Comparison of ENCODE assay signal across 1 cellular context in genomic region chr1:67916439-67916886, GRCh38.
TF ChIP-seq lines count a peak whose summit lies in the region.

No MANE protein-coding gene starts in this region.

TF ChIP-seq in K562, 482 proteins besides CTCF, POLR2A, EP300 and RAD21 (continued from another document and continues in another):
- TF ChIP-seq DEAF1 (CRISPR knock-in tag; IDR thresholded peaks at IDR 0.05): no peak; the same call in 1 of the 2 replicates
- 0 out of 2 replicates have a peak, but pooled peaks have one; percentile 43 for TF ChIP-seq SMARCE1 (IDR thresholded peaks at IDR 0.05)
- no peak for TF ChIP-seq EHMT2 (IDR thresholded peaks at IDR 0.05)
- peak; percentile 56 for TF ChIP-seq MGA (IDR thresholded peaks at IDR 0.05)
- TF ChIP-seq MYNN (IDR thresholded peaks at IDR 0.05): peak; percentile 84
- no peak for TF ChIP-seq MYNN (CRISPR knock-in tag; IDR thresholded peaks at IDR 0.05)
- TF ChIP-seq GTF2A2 (tag; IDR thresholded peaks at IDR 0.05): no peak
- no peak for TF ChIP-seq CSDE1 (IDR thresholded peaks at IDR 0.05)
- TF ChIP-seq ZNF316 (IDR thresholded peaks at IDR 0.05): no peak
- TF ChIP-seq KAT2B (IDR thresholded peaks at IDR 0.05; ENCODE audit: low read depth, low read length): no peak
- TF ChIP-seq ZC3H8 (IDR thresholded peaks at IDR 0.05): no peak
- no peak for TF ChIP-seq POLR2G (IDR thresholded peaks at IDR 0.05; ENCODE audit: low read depth, low read length)
- peak; percentile 48 for TF ChIP-seq CBFA2T2 (conservative IDR thresholded peaks at IDR 0.05)
- TF ChIP-seq TARDBP (IDR thresholded peaks at IDR 0.05): no peak
- 0 out of 2 replicates have a peak, but pooled peaks have one; percentile 55 for TF ChIP-seq SOX6 (IDR thresholded peaks at IDR 0.05)
- no peak for TF ChIP-seq WHSC1 (IDR thresholded peaks at IDR 0.05; ENCODE audit: low read length)
- TF ChIP-seq COPS2 (conservative IDR thresholded peaks at IDR 0.05): no peak
- no peak for TF ChIP-seq PML (IDR thresholded peaks at IDR 0.05; ENCODE audit: low read length)
- 0 out of 2 replicates have a peak, but pooled peaks have one; percentile 6 for TF ChIP-seq PYGO2 (tag; IDR thresholded peaks at IDR 0.05)
- TF ChIP-seq L3MBTL2 (IDR thresholded peaks at IDR 0.05): peak; percentile 77
- peak; percentile 66 for TF ChIP-seq ZNF239 (CRISPR knock-in tag; IDR thresholded peaks at IDR 0.05)
- no peak for TF ChIP-seq GABPB1 (CRISPR knock-in tag; IDR thresholded peaks at IDR 0.05)
- peak; percentile 63; the same call in 1 of the 2 replicates for TF ChIP-seq BCOR (IDR thresholded peaks at IDR 0.05)
- TF ChIP-seq ZNF717 (CRISPR knock-in tag; IDR thresholded peaks at IDR 0.05): no peak
- TF ChIP-seq ETS2 (tag; IDR thresholded peaks at IDR 0.05; ENCODE audit: borderline replicate concordance, poor library complexity, severe bottlenecking): no peak
- TF ChIP-seq ZNF407 (IDR thresholded peaks at IDR 0.05; ENCODE audit: low read depth): no peak
- TF ChIP-seq BDP1 (IDR thresholded peaks at IDR 0.05; ENCODE audit: insufficient read depth, insufficient read length): no peak
- 0 out of 2 replicates have a peak, but pooled peaks have one; percentile 53 for TF ChIP-seq CREB5 (CRISPR knock-in tag; IDR thresholded peaks at IDR 0.05)
- TF ChIP-seq ZNF232 (CRISPR knock-in tag; IDR thresholded peaks at IDR 0.05): no peak
- TF ChIP-seq NFXL1 (CRISPR knock-in tag; IDR thresholded peaks at IDR 0.05): no peak
- no peak for TF ChIP-seq PCBP1 (IDR thresholded peaks at IDR 0.05; ENCODE audit: low read depth, low read length, poor library complexity, severe bottlenecking)
- TF ChIP-seq ZNF354B (CRISPR knock-in tag; IDR thresholded peaks at IDR 0.05): no peak
- no peak for TF ChIP-seq ZMIZ1 (IDR thresholded peaks at IDR 0.05; ENCODE audit: low read depth in 2 of 2, low read length in 2 of 2)
- TF ChIP-seq HEY1 (CRISPR knock-in tag; IDR thresholded peaks at IDR 0.05; ENCODE audit: borderline replicate concordance): no peak
- no peak for TF ChIP-seq ARHGAP35 (IDR thresholded peaks at IDR 0.05; ENCODE audit: partially characterized antibody)
- TF ChIP-seq KAT7 (CRISPR knock-in tag; IDR thresholded peaks at IDR 0.05; ENCODE audit: borderline replicate concordance): no peak
- TF ChIP-seq DPF2 (IDR thresholded peaks at IDR 0.05): peak; percentile 66
